ENCODE assay signal across 20 cellular contexts in the genomic region with DNA sequence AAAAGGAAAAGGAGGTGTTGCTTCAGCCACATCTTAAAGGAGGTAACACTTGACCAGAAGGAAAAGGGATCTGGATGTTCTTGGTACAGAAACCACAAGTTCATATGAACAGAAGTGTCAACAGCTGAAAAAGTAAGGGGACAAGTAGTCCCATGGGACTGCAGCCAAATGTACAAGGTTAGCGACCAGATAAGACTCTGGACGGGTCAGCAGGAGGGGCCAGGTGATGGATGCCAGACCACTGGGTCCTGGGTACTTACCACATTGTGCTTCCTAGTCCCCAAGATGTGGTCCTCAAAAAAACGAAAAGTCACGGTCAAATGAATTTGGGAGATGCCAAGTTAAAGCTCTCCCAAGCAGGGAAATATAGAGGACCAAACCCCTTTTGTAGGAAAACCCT. TPM values are rescaled to one million over a fixed set of nuclear protein-coding genes. Genes with fewer than 3 reads are reported as not detected.
DNase-seq lines count a peak whose midpoint lies in the region; ATAC-seq and TF ChIP-seq lines count a peak whose summit lies in the region.
"Had no signal": no experiment of that assay in that cellular context is flagged by ENCODE, and none has a peak within 500 bp of the region (broad histone marks: within the 10 kb centered on the region; RNA-seq: fewer than 3 reads in every experiment).

No MANE protein-coding gene starts in this region.

- peak; percentile 79 for ATAC-seq in Right ventricle myocardium inferior
- ATAC-seq in effector memory CD8-positive, alpha-beta T cell (replicated peaks) = no peak
- peak; percentile 89 for ATAC-seq in left ventricle myocardium superior

- peaks cover 0 to 8% of the 10 kb centered on the region in 2 donors for H3K4me1 ChIP-seq in thyroid gland
- no peaks in the 10 kb centered on the region for H3K4me1 ChIP-seq in mammary epithelial cell (ENCODE audit: insufficient read depth, low read length)
- H3K4me1 ChIP-seq in osteoblast (ENCODE audit: insufficient read depth, low read length) = no peaks in the 10 kb centered on the region

- H3K36me3 ChIP-seq in thyroid gland = peaks cover 8 to 19% of the 10 kb centered on the region in 2 donors
- peaks cover 28% of the 10 kb centered on the region for H3K36me3 ChIP-seq in mammary epithelial cell (ENCODE audit: insufficient read depth, low read length)
- H3K36me3 ChIP-seq in osteoblast (ENCODE audit: insufficient read depth, low read length) = peaks cover 55% of the 10 kb centered on the region

- no peak overlapping the region for H3K4me3 ChIP-seq in thyroid gland (replicated peaks in 1 of 3)
- no peak overlapping the region for H3K4me3 ChIP-seq in mammary epithelial cell (replicated peaks in 1 of 3; ENCODE audit: insufficient read depth in 1 of 3, low read depth in 2 of 3, low read length in 3 of 3)
- H3K4me3 ChIP-seq in osteoblast (ENCODE audit: insufficient read depth, low read length) = no peak overlapping the region

- DNase-seq in Right ventricle myocardium inferior (ENCODE audit: missing footprints) (no peak), cardiac septum (ENCODE audit: low spot score) (no peak), left ventricle myocardium superior (peak; percentile 58), thyroid gland (peak; percentile 53 to 65), mammary epithelial cell (no peak), osteoblast (ENCODE audit: insufficient read length, low spot score, missing footprints) (no peak)
- DNase-seq in effector memory CD8-positive, alpha-beta T cell = no peak
- DNase-seq: ACHN, AML-193, GF-D8, GOT3, KG1, NCI-H1092 treated with DMSO at 0.1 percent for 48 hours, NCI-H1694 treated with DMSO at 0.1 percent for 48 hours, NCI-H2107, NCI-H2227 treated with DMSO at 0.1 percent for 48 hours, NCI-H524 had no signal

- H3K27me3 Mint-ChIP-seq in effector memory CD8-positive, alpha-beta T cell = no peaks in the 10 kb centered on the region

- H3K27ac ChIP-seq in thyroid gland (peak overlapping the region in 1 of 3 donors; percentile 18), mammary epithelial cell (ENCODE audit: insufficient read depth, low read depth, low read length) (no peak overlapping the region), osteoblast (ENCODE audit: low read depth, low read length) (no peak overlapping the region)

- intact Hi-C loops in Right ventricle myocardium inferior (cut with DNase I) = loop anchor here (1.0 to 5.0 kb wide), 2 partner anchors 24 to 62 kb away; no protein-coding TSS in a partner anchor
- intact Hi-C loops in cardiac septum (cut with DNase I) = no loop called here
- intact Hi-C loops in left ventricle myocardium superior (cut with micrococcal nuclease) = no loop called here
- intact Hi-C loops in thyroid gland (cut with DNase I) = no loop called here
- intact Hi-C loops in mammary epithelial cell (cut with micrococcal nuclease) = loop anchor here (5.0 kb wide), 1 partner anchor 62 kb away; no protein-coding TSS in a partner anchor

- no peaks in the 10 kb centered on the region for H3K9me3 Mint-ChIP-seq in effector memory CD8-positive, alpha-beta T cell
- H3K9me3 Mint-ChIP-seq: CD14-positive monocyte had no signal

- no peak overlapping the region for H3K9ac ChIP-seq in mammary epithelial cell (ENCODE audit: insufficient read depth, low read length)

- no peaks in the 10 kb centered on the region for H3K27me3 ChIP-seq in thyroid gland
- H3K27me3 ChIP-seq in mammary epithelial cell (ENCODE audit: insufficient read depth, low read length) = no peaks in the 10 kb centered on the region
- H3K27me3 ChIP-seq in osteoblast (ENCODE audit: insufficient read depth, low read length) = no peaks in the 10 kb centered on the region

- CTCF ChIA-PET in mammary epithelial cell (lab: Charles Lee; ENCODE audit: low non-redundant PET) = no interaction called here

- H3K9me3 ChIP-seq in thyroid gland (no peaks in the 10 kb centered on the region), mammary epithelial cell (replicated peaks; ENCODE audit: insufficient read depth, low read length) (no peaks in the 10 kb centered on the region), osteoblast (ENCODE audit: low read depth, low read length) (no peaks in the 10 kb centered on the region)

- in situ Hi-C loops in mammary epithelial cell (cut with MboI; ENCODE audit: low sequenced_read_pairs in 2 of 2) = no loop called here

- H2AFZ ChIP-seq in mammary epithelial cell (ENCODE audit: low read depth, low read length) (no peak overlapping the region), osteoblast (ENCODE audit: low read length) (no peak overlapping the region)

- H4K20me1 ChIP-seq in mammary epithelial cell (ENCODE audit: insufficient read depth, low read length) (no peaks in the 10 kb centered on the region), osteoblast (ENCODE audit: insufficient read depth, low read length) (no peaks in the 10 kb centered on the region)

- BruUV-seq in mammary epithelial cell (replicated peaks; lab: Mats Ljungman, UMichigan) = no TSS peak

- no peak overlapping the region for H3K4me2 ChIP-seq in mammary epithelial cell (ENCODE audit: insufficient read depth, low read depth, low read length)
- H3K4me2 ChIP-seq in osteoblast (ENCODE audit: insufficient read depth, low read length) = no peak overlapping the region

- 72 to 73% methylated on average over 4 of the region's 4 CpGs for WGBS in thyroid gland, 2 donors
- WGBS in mammary epithelial cell (ENCODE audit: low coverage, missing lambda C conversion rate) = 89% methylated on average over 4 of the region's 4 CpGs

- peak overlapping the region; percentile 53 to 73 for H3K27ac Mint-ChIP-seq in effector memory CD8-positive, alpha-beta T cell

- TF ChIP-seq POLR2A in thyroid gland (IDR thresholded peaks at IDR 0.05) = no peak

- TF ChIP-seq CTCF in thyroid gland (IDR thresholded peaks at IDR 0.05) (no peak), mammary epithelial cell (conservative IDR thresholded peaks at IDR 0.05 in 1 of 2, IDR thresholded peaks at IDR 0.05 in 1 of 2; ENCODE audit: extremely low read depth in 1 of 2, insufficient read depth in 1 of 2, low read depth in 1 of 2, low read length in 2 of 2) (no peak), osteoblast (IDR thresholded peaks at IDR 0.05; ENCODE audit: extremely low read depth, low read depth, low read length) (no peak)

- H3K79me2 ChIP-seq in mammary epithelial cell (ENCODE audit: insufficient read depth, low read length) (no peaks in the 10 kb centered on the region), osteoblast (ENCODE audit: insufficient read depth, low read length) (no peaks in the 10 kb centered on the region)

- H3K4me1 Mint-ChIP-seq in effector memory CD8-positive, alpha-beta T cell (ENCODE audit: low read depth in 2 of 2) = peaks cover 0 to 3% of the 10 kb centered on the region in 2 donors
- H3K4me1 Mint-ChIP-seq: CD14-positive monocyte had no signal

- peaks cover 74% of the 10 kb centered on the region for H3K36me3 Mint-ChIP-seq in effector memory CD8-positive, alpha-beta T cell (ENCODE audit: insufficient read depth)

- dilution Hi-C loops in mammary epithelial cell (cut with HindIII; ENCODE audit: low sequenced_read_pairs) = no loop called here

- H3K4me3 Mint-ChIP-seq in effector memory CD8-positive, alpha-beta T cell = no peak overlapping the region
- H3K4me3 Mint-ChIP-seq: CD14-positive monocyte had no signal

RNA-seq across cellular contexts. Expression of a gene that starts 16.6 kb away (rescaled TPM):
- total RNA-seq in Right ventricle myocardium inferior (0.22 TPM), cardiac septum (1.5 TPM), left ventricle myocardium superior (not detected), thyroid gland (100 to 1,000 TPM in 3 of 4 donors, 10 to 100 TPM in 1; 58.5 to 386 (median 270) TPM), mammary epithelial cell (under 1 TPM in 1 of 2 donors, not detected in 1; 0.50 TPM), osteoblast (0.72 and 2.4 TPM in 2 replicates)
- not detected for polyA plus RNA-seq in mammary epithelial cell
- polyA minus RNA-seq in mammary epithelial cell = not detected
- total RNA-seq: Daoy, M059J had no signal
- polyA plus RNA-seq: CD14-positive monocyte had no signal

Comparison
In these comparisons a context has a peak if more than half of its experiments do, and no peak if none do; other contexts are left out.
1. DNase-seq: peak in left ventricle myocardium superior (single experiment) and thyroid gland (2 of 2); none in Right ventricle myocardium inferior (single experiment), cardiac septum (single experiment), effector memory CD8-positive, alpha-beta T cell (0 of 3), mammary epithelial cell (single experiment) and osteoblast (single experiment).
2. intact Hi-C loops: an anchor here in Right ventricle myocardium inferior (1.0 to 5.0 kb wide) and mammary epithelial cell (5.0 kb wide); none called in cardiac septum, left ventricle myocardium superior and thyroid gland.
3. RNA of a gene that starts 16.6 kb away (total RNA-seq): 58.5 to 386 TPM in thyroid gland; 1.5 TPM in cardiac septum (single experiment), 0.72 to 2.4 TPM in osteoblast, 0.50 TPM in mammary epithelial cell, 0.22 TPM in Right ventricle myocardium inferior (single experiment) and not detected in left ventricle myocardium superior (single experiment); every median in the first group is over 10 times any median in the second.